Comparison of ENCODE assay signal across 8 cellular contexts in the genomic region with DNA sequence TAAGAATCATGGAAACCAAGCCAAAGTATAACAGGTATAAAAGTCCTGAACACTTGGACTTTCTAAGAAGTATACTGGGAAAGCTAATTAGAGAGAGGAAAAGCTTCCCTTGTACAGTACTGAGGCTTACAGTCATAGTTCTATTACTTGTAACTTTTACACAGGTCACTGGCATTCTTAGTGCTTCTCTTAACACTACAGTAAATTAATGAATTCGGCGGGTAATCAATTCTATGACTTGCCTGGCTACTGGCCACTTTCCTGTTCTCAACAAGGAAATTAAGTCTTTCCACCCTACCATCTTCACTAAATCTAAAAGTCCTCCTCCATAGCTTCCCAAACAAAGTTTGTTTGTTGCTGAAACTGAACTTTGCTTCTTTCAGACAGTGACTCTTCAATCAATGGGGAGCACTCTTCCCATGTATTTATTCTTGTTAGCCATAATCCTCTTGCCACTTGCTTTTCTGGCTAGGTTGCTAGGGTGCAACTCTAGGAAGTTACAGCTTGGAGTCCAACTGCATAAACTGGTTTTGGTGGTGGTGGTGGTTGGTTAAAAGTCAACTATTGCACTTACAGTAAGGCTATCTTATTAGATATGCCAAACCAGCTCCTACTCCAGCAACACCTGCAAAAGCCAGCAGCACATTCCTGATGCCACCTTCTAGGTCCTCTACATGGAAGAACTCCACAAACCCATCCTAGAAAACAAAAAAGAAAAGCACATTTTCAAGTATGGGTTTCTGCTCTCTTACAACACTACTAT. TPM values are rescaled to one million over a fixed set of nuclear protein-coding genes. Genes with fewer than 3 reads are reported as not detected.
DNase-seq lines count a peak whose midpoint lies in the region; ATAC-seq, FAIRE-seq and TF ChIP-seq lines count a peak whose summit lies in the region.

No MANE protein-coding gene starts in this region.

- no peak overlapping the region for H2AK5ac ChIP-seq in IMR-90 (ENCODE audit: low read depth, low read length)

- H2AFZ ChIP-seq in ACC112 (ENCODE audit: low read length, unreplicated experiment) (no peak overlapping the region), IMR-90 (replicated peaks; ENCODE audit: low read length, poor library complexity) (no peak overlapping the region)

- H2AK9ac ChIP-seq in IMR-90 (replicated peaks; ENCODE audit: low read depth, low read length, poor library complexity), result no peak overlapping the region

- peak overlapping the region; percentile 97 for H3K4me3 ChIP-seq in ACC112 (ENCODE audit: low read depth, low read length)
- peak overlapping the region; percentile 93 for H3K4me3 ChIP-seq in IMR-90 (ENCODE audit: insufficient read depth, low read depth, low read length)
- H3K4me3 ChIP-seq in bronchial epithelial cell (ENCODE audit: low read depth, low read length), result peak overlapping the region; percentile 99

- TF ChIP-seq RAD21 in IMR-90 (IDR thresholded peaks at IDR 0.05; ENCODE audit: low read length), result no peak

- H3K36me3 ChIP-seq in ACC112 (ENCODE audit: insufficient read depth, low read length) (peaks cover 63% of the 10 kb centered on the region), IMR-90 (ENCODE audit: control insufficient read depth, insufficient read depth, low read length) (peaks cover 51% of the 10 kb centered on the region), bronchial epithelial cell (ENCODE audit: control insufficient read depth, insufficient read depth, low read length) (peaks cover 21% of the 10 kb centered on the region)

- H4K8ac ChIP-seq in IMR-90 (ENCODE audit: low read depth in 2 of 2, low read length in 2 of 2), result no peak overlapping the region

- no peak overlapping the region for H3K4ac ChIP-seq in IMR-90 (ENCODE audit: low read depth, low read length)

- H3K27me3 ChIP-seq in ACC112 (ENCODE audit: insufficient read depth, low read length) (no peaks in the 10 kb centered on the region), IMR-90 (ENCODE audit: control insufficient read depth, insufficient read depth, low read length) (no peaks in the 10 kb centered on the region), bronchial epithelial cell (ENCODE audit: control insufficient read depth, insufficient read depth, low read length) (no peaks in the 10 kb centered on the region)

- H4K91ac ChIP-seq in IMR-90 (ENCODE audit: insufficient read depth, low read depth, low read length), result no peak overlapping the region

- H3K79me2 ChIP-seq in ACC112 (ENCODE audit: control insufficient read depth, insufficient read depth, low read length, unreplicated experiment), result peaks cover 80% of the 10 kb centered on the region

- in situ Hi-C loops in IMR-90 (cut with MboI; ENCODE audit: low sequenced_read_pairs), result loop anchor here (5.0 kb wide), 1 partner anchor 35 kb away; no protein-coding TSS in a partner anchor

- DNase-seq in IMR-90 (peak; percentile 39), bronchial epithelial cell (ENCODE audit: low read depth) (peak; percentile 24), midbrain (lab: John Stamatoyannopoulos, UW) (peak; percentile 47), medulla oblongata (ENCODE audit: extremely low spot score) (no peak), dedifferentiated amniotic fluid mesenchymal stem cell (ENCODE audit: extremely low spot score) (no peak), GM20000 (ENCODE audit: low spot score) (no peak)

- no peak overlapping the region for H2BK120ac ChIP-seq in IMR-90 (ENCODE audit: low read depth, low read length)

- TF ChIP-seq POLR2A in IMR-90 (IDR thresholded peaks at IDR 0.05; ENCODE audit: low read depth, low read length), result no peak; the same call in 1 of the 2 replicates

- H3K4me2 ChIP-seq in IMR-90 (ENCODE audit: low read depth, low read length), result peak overlapping the region; percentile 99

- H3K23ac ChIP-seq in IMR-90 (ENCODE audit: low read depth, low read length), result peak overlapping the region; percentile 39

- peak overlapping the region; percentile 46 for H2BK5ac ChIP-seq in IMR-90 (ENCODE audit: low read depth, low read length, poor library complexity, severe bottlenecking)

- ATAC-seq in IMR-90 (ENCODE audit: low read depth) (no peak), GM21423 (IDR thresholded peaks at IDR 0.05; ENCODE audit: unreplicated experiment) (no peak)

- TSS peak; percentile 18 for BruUV-seq in IMR-90 (replicated peaks; lab: Mats Ljungman, UMichigan)

- intact Hi-C loops in IMR-90 (cut with micrococcal nuclease), result loop anchor here (1.0 kb wide), 2 partner anchors 16 to 44 kb away; no protein-coding TSS in a partner anchor

- H3K9me1 ChIP-seq in IMR-90 (ENCODE audit: insufficient read depth, low read length), result peaks cover 6% of the 10 kb centered on the region; the same call in 1 of the 2 replicates

- peak overlapping the region; percentile 28; the same call in 1 of the 2 replicates for H3K56ac ChIP-seq in IMR-90 (ENCODE audit: extremely low read depth, insufficient read depth, low read length)

- H3K79me1 ChIP-seq in IMR-90 (ENCODE audit: low read depth in 1 of 2, low read length in 2 of 2), result peaks cover 11 to 26% of the 10 kb centered on the region in 2 experiments

- H4K5ac ChIP-seq in IMR-90 (ENCODE audit: low read depth, low read length), result no peak overlapping the region

- peak overlapping the region; percentile 76 for H3K14ac ChIP-seq in IMR-90 (replicated peaks; ENCODE audit: low read depth, low read length)

- 19% methylated on average over 2 of the region's 2 CpGs; no CpG with 5 or more reads in 1 of the 2 experiments for WGBS in IMR-90 (ENCODE audit: extremely low coverage in 2 of 2, insufficient read length in 1 of 2), 2 experiments

- no peak overlapping the region for H3K18ac ChIP-seq in IMR-90 (ENCODE audit: low read depth, low read length)

- no peak overlapping the region for H2BK20ac ChIP-seq in IMR-90 (ENCODE audit: low read depth, low read length)

- no peak overlapping the region for H2BK15ac ChIP-seq in IMR-90 (ENCODE audit: low read depth, low read length)

- CTCF ChIA-PET in IMR-90 (lab: Yijun Ruan, JAX), result interaction anchor here (3.4 kb wide), 1 partner anchor 43 kb away, joined by 8 read pairs; no protein-coding TSS in a partner anchor

- H4K20me1 ChIP-seq in IMR-90 (ENCODE audit: insufficient read depth, low read length), result peaks cover 74% of the 10 kb centered on the region

- H3K9me3 ChIP-seq in IMR-90 (ENCODE audit: control insufficient read depth, insufficient read depth, low read length), result no peaks in the 10 kb centered on the region

- peak overlapping the region; percentile 88 for H3K9ac ChIP-seq in IMR-90 (ENCODE audit: low read depth, low read length)

- FAIRE-seq in bronchial epithelial cell (lab: Jason Lieb, UNC), result no peak

- POLR2A ChIA-PET in IMR-90 (lab: Charles Lee; ENCODE audit: unreplicated experiment), result interaction anchor here (0.6 to 1.7 kb wide), 5 partner anchors 15 to 254 kb away, joined by 3 to 4 read pairs (median 4); no protein-coding TSS in a partner anchor

- peak overlapping the region; percentile 100 for H3K27ac ChIP-seq in ACC112 (ENCODE audit: low read depth, low read length)
- peak overlapping the region; percentile 59 for H3K27ac ChIP-seq in IMR-90 (ENCODE audit: insufficient read depth, low read length)

- TF ChIP-seq CTCF in IMR-90 (conservative IDR thresholded peaks at IDR 0.05; ENCODE audit: low read depth, low read length), result no peak
- no peak for TF ChIP-seq CTCF in bronchial epithelial cell (IDR thresholded peaks at IDR 0.05; ENCODE audit: insufficient read depth, low read length, severe bottlenecking)
- no peak for TF ChIP-seq CTCF in GM20000 (IDR thresholded peaks at IDR 0.05; ENCODE audit: extremely low read depth, missing control alignments)

- dilution Hi-C loops in IMR-90 (cut with HindIII; ENCODE audit: low sequenced_read_pairs, unreplicated experiment), result no loop called here

- H3K4me1 ChIP-seq in ACC112 (ENCODE audit: control insufficient read depth, insufficient read depth, low read length, unreplicated experiment) (peaks cover 33% of the 10 kb centered on the region), IMR-90 (ENCODE audit: control insufficient read depth, insufficient read depth, low read length) (peaks cover 12% of the 10 kb centered on the region)

TF ChIP-seq in IMR-90, 13 proteins besides CTCF, POLR2A, EP300 and RAD21:
- peak; percentile 98 for TF ChIP-seq CHD1 (IDR thresholded peaks at IDR 0.05; ENCODE audit: low read depth, low read length)
- no peak for TF ChIP-seq MAZ (IDR thresholded peaks at IDR 0.05; ENCODE audit: borderline replicate concordance, low read depth, low read length)
- TF ChIP-seq MAFK (IDR thresholded peaks at IDR 0.05; ENCODE audit: low read depth, low read length), result no peak

RNA-seq across cellular contexts. Expression of a gene that starts 2.4 kb away (rescaled TPM):
- total RNA-seq in IMR-90 (2012; rRNA removed), result 142 and 212 TPM in 2 replicates
- 79.5 and 88.4 TPM in 2 replicates for polyA plus RNA-seq in IMR-90 (2012; rRNA removed)
- polyA plus RNA-seq in IMR-90 (2012; cell fraction: cytosol; rRNA removed), result 32.7 and 42.7 TPM in 2 replicates
- 327 and 737 TPM in 2 replicates for polyA plus RNA-seq in IMR-90 (2012; cell fraction: nucleus; rRNA removed; ENCODE audit: low replicate concordance)
- 247 and 280 TPM in 2 replicates for total RNA-seq in bronchial epithelial cell

RNA-seq across cellular contexts. Expression of a gene that starts 27.8 kb away (rescaled TPM):
- total RNA-seq in IMR-90 (2012; rRNA removed) (0.54 and 0.56 TPM in 2 replicates), bronchial epithelial cell (1.2 and 1.6 TPM in 2 replicates)
- polyA plus RNA-seq in IMR-90 (2012; rRNA removed), result 11.3 and 12.2 TPM in 2 replicates
- 7.9 and 11.9 TPM in 2 replicates for polyA plus RNA-seq in IMR-90 (2012; cell fraction: cytosol; rRNA removed)
- polyA plus RNA-seq in IMR-90 (2012; cell fraction: nucleus; rRNA removed; ENCODE audit: low replicate concordance), result 44.4 and 63.5 TPM in 2 replicates

RNA-seq across cellular contexts. Expression of a gene that starts 52.4 kb away (rescaled TPM):
- total RNA-seq in IMR-90 (2012; rRNA removed), result 53.2 and 62.8 TPM in 2 replicates
- 89.4 and 96.5 TPM in 2 replicates for polyA plus RNA-seq in IMR-90 (2012; rRNA removed)
- polyA plus RNA-seq in IMR-90 (2012; cell fraction: cytosol; rRNA removed), result 15.3 and 27.8 TPM in 2 replicates
- polyA plus RNA-seq in IMR-90 (2012; cell fraction: nucleus; rRNA removed; ENCODE audit: low replicate concordance), result 6.4 and 30.3 TPM in 2 replicates
- total RNA-seq in bronchial epithelial cell, result 123 and 124 TPM in 2 replicates

Comparison
In these comparisons a context has a peak if more than half of its experiments do, and no peak if none do; other contexts are left out.
1. DNase-seq: peak in IMR-90 (single experiment), bronchial epithelial cell (single experiment) and midbrain (single experiment); none in medulla oblongata (single experiment), dedifferentiated amniotic fluid mesenchymal stem cell (single experiment) and GM20000 (single experiment).
2. Peak in every context shown above with its lines, with median percentiles within 50 percentile points of each other: H3K4me3 ChIP-seq.